8 cellular contexts compared by ENCODE assay signal in genomic region chr17:42155614-42156045, GRCh38. TPM values are rescaled to one million over a fixed set of nuclear protein-coding genes. Genes with fewer than 3 reads are reported as not detected.
DNase-seq lines count a peak whose midpoint lies in the region; ATAC-seq and TF ChIP-seq lines count a peak whose summit lies in the region.

No MANE protein-coding gene starts in this region.

- H3K4me1 Mint-ChIP-seq in activated CD4-positive, alpha-beta T cell treated with anti-CD3 and anti-CD28 coated beads, Interleukin-2, amount 10 ng/mL, durations not matched to agents 24 days and 14 days: peaks cover 32% of the 10 kb centered on the region
- peaks cover 24% of the 10 kb centered on the region for H3K4me1 Mint-ChIP-seq in activated naive CD8-positive, alpha-beta T cell treated with anti-CD3 and anti-CD28 coated beads, Interleukin-2, amount 10 ng/mL, durations not matched to agents 7 days and 5 days

- WGBS in suprapubic skin: 34% methylated on average over 15 of the region's 17 CpGs

- ATAC-seq in activated naive CD8-positive, alpha-beta T cell treated with anti-CD3 and anti-CD28 coated beads, Interleukin-2, amount 10 ng/mL, durations not matched to agents 7 days and 5 days (ENCODE audit: low read depth): no peak
- ATAC-seq in HG03354 (IDR thresholded peaks at IDR 0.05; ENCODE audit: poor library complexity, severe bottlenecking, unreplicated experiment) (no peak), GM21825 (IDR thresholded peaks at IDR 0.05; ENCODE audit: unreplicated experiment) (no peak)

- H3K4me1 ChIP-seq in suprapubic skin: peaks cover 34% of the 10 kb centered on the region

- peaks cover 8% of the 10 kb centered on the region for H3K36me3 ChIP-seq in suprapubic skin

- no peaks in the 10 kb centered on the region for H3K9me3 ChIP-seq in suprapubic skin

- H3K36me3 Mint-ChIP-seq in activated CD4-positive, alpha-beta T cell treated with anti-CD3 and anti-CD28 coated beads, Interleukin-2, amount 10 ng/mL, durations not matched to agents 24 days and 14 days (ENCODE audit: low read depth): peaks cover 11% of the 10 kb centered on the region
- H3K36me3 Mint-ChIP-seq in activated naive CD8-positive, alpha-beta T cell treated with anti-CD3 and anti-CD28 coated beads, Interleukin-2, amount 10 ng/mL, durations not matched to agents 7 days and 5 days: peaks cover 6% of the 10 kb centered on the region

- H3K27ac Mint-ChIP-seq in activated CD4-positive, alpha-beta T cell treated with anti-CD3 and anti-CD28 coated beads, Interleukin-2, amount 10 ng/mL, durations not matched to agents 24 days and 14 days: peak overlapping the region; percentile 77
- H3K27ac Mint-ChIP-seq in activated naive CD8-positive, alpha-beta T cell treated with anti-CD3 and anti-CD28 coated beads, Interleukin-2, amount 10 ng/mL, durations not matched to agents 7 days and 5 days: peak overlapping the region; percentile 91

- H3K27me3 ChIP-seq in suprapubic skin: no peaks in the 10 kb centered on the region

- TF ChIP-seq POLR2A in suprapubic skin (IDR thresholded peaks at IDR 0.05): no peak

- no peak for TF ChIP-seq CTCF in suprapubic skin (IDR thresholded peaks at IDR 0.05)

- TF ChIP-seq EP300 in suprapubic skin (IDR thresholded peaks at IDR 0.05): no peak

- H3K9me3 Mint-ChIP-seq in activated CD4-positive, alpha-beta T cell treated with anti-CD3 and anti-CD28 coated beads, Interleukin-2, amount 10 ng/mL, durations not matched to agents 24 days and 14 days: no peaks in the 10 kb centered on the region
- no peaks in the 10 kb centered on the region for H3K9me3 Mint-ChIP-seq in activated naive CD8-positive, alpha-beta T cell treated with anti-CD3 and anti-CD28 coated beads, Interleukin-2, amount 10 ng/mL, durations not matched to agents 7 days and 5 days

- no peaks in the 10 kb centered on the region for H3K27me3 Mint-ChIP-seq in activated CD4-positive, alpha-beta T cell treated with anti-CD3 and anti-CD28 coated beads, Interleukin-2, amount 10 ng/mL, durations not matched to agents 24 days and 14 days
- no peaks in the 10 kb centered on the region for H3K27me3 Mint-ChIP-seq in activated naive CD8-positive, alpha-beta T cell treated with anti-CD3 and anti-CD28 coated beads, Interleukin-2, amount 10 ng/mL, durations not matched to agents 7 days and 5 days

- intact Hi-C loops in activated CD4-positive, alpha-beta T cell treated with anti-CD3 and anti-CD28 coated beads, Interleukin-2, amount 10 ng/mL, durations not matched to agents 24 days and 14 days (cut with micrococcal nuclease): loop anchor here (1.0 to 2.0 kb wide), 7 partner anchors 26 to 236 kb away; partner anchors contain the start of genes CNP, DHX58, DNAJC7 and GHDC

- H3K4me3 ChIP-seq in suprapubic skin: peak overlapping the region; percentile 61

- DNase-seq in activated CD4-positive, alpha-beta T cell treated with anti-CD3 and anti-CD28 coated beads, Interleukin-2, amount 10 ng/mL, durations not matched to agents 24 days and 14 days: no peak
- DNase-seq in activated CD4-positive, alpha-beta T cell treated with anti-CD3 and anti-CD28 coated beads, Interleukin-2, amount 50 U/mL, for 1 hour: no peak
- no peak for DNase-seq in activated naive CD8-positive, alpha-beta T cell treated with anti-CD3 and anti-CD28 coated beads, Interleukin-2, amount 10 ng/mL, durations not matched to agents 7 days and 5 days
- peak; percentile 71 for DNase-seq in islet precursor cell
- no peak for DNase-seq in suprapubic skin (ENCODE audit: low spot score in 2 of 2)
- DNase-seq in NCI-H1694 (lab: John Stamatoyannopoulos, UW): no peak

- H3K27ac ChIP-seq in suprapubic skin: no peak overlapping the region

- H3K4me3 Mint-ChIP-seq in activated CD4-positive, alpha-beta T cell treated with anti-CD3 and anti-CD28 coated beads, Interleukin-2, amount 10 ng/mL, durations not matched to agents 24 days and 14 days: peak overlapping the region; percentile 84
- H3K4me3 Mint-ChIP-seq in activated naive CD8-positive, alpha-beta T cell treated with anti-CD3 and anti-CD28 coated beads, Interleukin-2, amount 10 ng/mL, durations not matched to agents 7 days and 5 days: peak overlapping the region; percentile 96

- POLR2A ChIA-PET in activated naive CD8-positive, alpha-beta T cell treated with anti-CD3 and anti-CD28 coated beads, Interleukin-2, amount 10 ng/mL, durations not matched to agents 7 days and 5 days (lab: Charles Lee): interaction anchor here (0.6 to 1.5 kb wide), 2 partner anchors 165 to 190 kb away, joined by 3 to 7 read pairs; partner anchors contain the start of gene CNP

RNA-seq across cellular contexts. Expression of gene RAB5C, which starts 0.8 kb away (rescaled TPM):
- total RNA-seq in activated CD4-positive, alpha-beta T cell treated with anti-CD3 and anti-CD28 coated beads, Interleukin-2, amount 10 ng/mL, durations not matched to agents 24 days and 14 days: 55.8 and 64.6 TPM in 2 replicates
- total RNA-seq in activated naive CD8-positive, alpha-beta T cell treated with anti-CD3 and anti-CD28 coated beads, Interleukin-2, amount 10 ng/mL, durations not matched to agents 7 days and 5 days: 10 to 100 TPM; 86.7 to 90.5 TPM
- 100 to 1,000 TPM in 1 of 4 donors, 10 to 100 TPM in 3; 94.4 to 105 (median 96.8) TPM for total RNA-seq in suprapubic skin

RNA-seq across cellular contexts. Expression of gene KCNH4, which starts 25.3 kb away (rescaled TPM):
- 1.6 and 2.3 TPM in 2 replicates for total RNA-seq in activated CD4-positive, alpha-beta T cell treated with anti-CD3 and anti-CD28 coated beads, Interleukin-2, amount 10 ng/mL, durations not matched to agents 24 days and 14 days
- total RNA-seq in activated naive CD8-positive, alpha-beta T cell treated with anti-CD3 and anti-CD28 coated beads, Interleukin-2, amount 10 ng/mL, durations not matched to agents 7 days and 5 days: under 1 TPM in 1 of 2 experiments, not detected in 1; 0.09 TPM
- not detected for total RNA-seq in suprapubic skin

RNA-seq across cellular contexts. Expression of gene HCRT, which starts 29.6 kb away (rescaled TPM):
- not detected in 2 replicates for total RNA-seq in activated CD4-positive, alpha-beta T cell treated with anti-CD3 and anti-CD28 coated beads, Interleukin-2, amount 10 ng/mL, durations not matched to agents 24 days and 14 days
- not detected for total RNA-seq in activated naive CD8-positive, alpha-beta T cell treated with anti-CD3 and anti-CD28 coated beads, Interleukin-2, amount 10 ng/mL, durations not matched to agents 7 days and 5 days
- total RNA-seq in suprapubic skin: not detected

RNA-seq across cellular contexts. Expression of gene HSPB9, which starts 33.0 kb away (rescaled TPM):
- not detected in 2 replicates for total RNA-seq in activated CD4-positive, alpha-beta T cell treated with anti-CD3 and anti-CD28 coated beads, Interleukin-2, amount 10 ng/mL, durations not matched to agents 24 days and 14 days
- under 1 TPM; 0.31 to 0.36 TPM for total RNA-seq in activated naive CD8-positive, alpha-beta T cell treated with anti-CD3 and anti-CD28 coated beads, Interleukin-2, amount 10 ng/mL, durations not matched to agents 7 days and 5 days
- total RNA-seq in suprapubic skin: under 1 TPM in 2 of 4 donors, not detected in 2; 0.31 to 0.48 TPM

RNA-seq across cellular contexts. Expression of gene KAT2A, which starts 34.5 kb away (rescaled TPM):
- total RNA-seq in activated CD4-positive, alpha-beta T cell treated with anti-CD3 and anti-CD28 coated beads, Interleukin-2, amount 10 ng/mL, durations not matched to agents 24 days and 14 days: 76.6 and 77.4 TPM in 2 replicates
- total RNA-seq in activated naive CD8-positive, alpha-beta T cell treated with anti-CD3 and anti-CD28 coated beads, Interleukin-2, amount 10 ng/mL, durations not matched to agents 7 days and 5 days: 10 to 100 TPM; 45.1 to 46.9 TPM
- total RNA-seq in suprapubic skin: 100 to 1,000 TPM in 1 of 4 donors, 10 to 100 TPM in 3; 36.3 to 107 (median 57.1) TPM
